ENCODE assay signal across 8 cellular contexts in the genomic region with DNA sequence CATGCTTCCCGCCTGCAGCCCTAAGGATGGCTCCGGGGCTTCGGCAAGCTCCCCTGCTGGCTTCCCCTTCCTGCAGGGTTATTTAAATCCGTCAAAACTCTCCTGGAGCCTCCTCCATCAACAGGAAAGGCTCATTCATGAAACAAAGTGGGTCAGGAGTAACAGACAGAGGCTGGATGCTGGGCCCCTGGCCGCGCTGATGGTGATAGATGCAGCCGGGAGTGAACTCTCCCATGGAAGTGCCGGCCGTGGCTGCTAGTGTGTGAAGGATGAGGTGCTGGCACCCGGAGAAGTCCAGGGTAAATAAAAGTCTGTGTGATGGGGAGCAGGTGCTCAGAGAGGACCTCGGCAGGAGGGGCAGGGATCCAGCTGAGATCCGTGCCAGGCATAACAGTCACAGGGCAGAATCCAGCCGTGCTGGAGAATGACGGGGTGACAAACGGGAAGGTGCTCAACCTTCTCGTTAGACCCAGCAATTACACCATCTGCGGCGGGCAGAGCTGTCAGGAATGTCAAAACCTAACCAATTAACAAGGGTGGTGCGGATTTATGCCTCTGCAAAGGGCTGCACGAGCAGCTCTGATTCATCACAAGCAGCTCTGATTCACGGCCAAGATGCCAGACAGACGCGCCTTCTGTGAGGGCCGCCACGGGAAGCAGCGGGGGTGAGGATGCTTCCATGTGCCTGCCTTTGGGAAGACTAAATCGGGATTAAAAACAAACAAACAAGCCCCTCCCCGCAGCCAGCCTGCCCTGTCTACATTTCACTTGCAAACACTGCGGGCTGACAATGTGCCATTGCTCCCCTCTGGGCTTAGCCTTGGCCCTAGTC. TPM values are rescaled to one million over a fixed set of nuclear protein-coding genes. Genes with fewer than 3 reads are reported as not detected.
DNase-seq lines count a peak whose midpoint lies in the region; ATAC-seq, FAIRE-seq and TF ChIP-seq lines count a peak whose summit lies in the region.

No MANE protein-coding gene starts in this region.

- intact Hi-C loops in mucosa of descending colon (cut with DNase I, micrococcal nuclease), result no loop called here

- no peak overlapping the region for H3K27ac ChIP-seq in right atrium auricular region

- H3K27me3 ChIP-seq in BE2C (no peaks in the 10 kb centered on the region), right atrium auricular region (no peaks in the 10 kb centered on the region)

- TF ChIP-seq CTCF in mucosa of descending colon (IDR thresholded peaks at IDR 0.05) (no peak), BE2C (IDR thresholded peaks at IDR 0.05; ENCODE audit: low read depth, low read length) (no peak), right atrium auricular region (IDR thresholded peaks at IDR 0.05) (no peak)

- H3K4me3 ChIP-seq in mucosa of descending colon (no peak overlapping the region), BE2C (ENCODE audit: low read depth, low read length) (no peak overlapping the region), right atrium auricular region (no peak overlapping the region)

- DNase-seq in DMS 273 treated with DMSO at 0.1 percent for 48 hours (lab: John Stamatoyannopoulos, UW), result peak; percentile 40
- DNase-seq in NCI-H1694 (lab: John Stamatoyannopoulos, UW), result peak; percentile 99
- DNase-seq in cerebellar cortex (ENCODE audit: low spot score), result peak; percentile 87
- no peak for DNase-seq in mucosa of descending colon
- no peak for DNase-seq in GM19239 (ENCODE audit: insufficient read length, low spot score)
- no peak for DNase-seq in BE2C
- DNase-seq in right atrium auricular region (ENCODE audit: low spot score), result no peak

- H3K36me3 ChIP-seq in mucosa of descending colon (ENCODE audit: low read depth) (no peaks in the 10 kb centered on the region), BE2C (no peaks in the 10 kb centered on the region), right atrium auricular region (peaks cover 21% of the 10 kb centered on the region)

- peak; percentile 69 for ATAC-seq in mucosa of descending colon
- no peak for ATAC-seq in HG02852 (IDR thresholded peaks at IDR 0.05; ENCODE audit: unreplicated experiment)

- H3K9me3 ChIP-seq in mucosa of descending colon, result no peaks in the 10 kb centered on the region
- no peaks in the 10 kb centered on the region for H3K9me3 ChIP-seq in BE2C
- H3K9me3 ChIP-seq in right atrium auricular region, result no peaks in the 10 kb centered on the region

- FAIRE-seq in GM19239 (lab: Jason Lieb, UNC), result no peak

- peaks cover 27% of the 10 kb centered on the region for H3K4me1 ChIP-seq in mucosa of descending colon (ENCODE audit: low read depth)
- no peaks in the 10 kb centered on the region for H3K4me1 ChIP-seq in BE2C
- peaks cover 0 to 47% of the 10 kb centered on the region in 2 donors for H3K4me1 ChIP-seq in right atrium auricular region

RNA-seq across cellular contexts. Expression of gene SYNE3, which starts 55.6 kb away (rescaled TPM):
- total RNA-seq in mucosa of descending colon (10 to 100 TPM; 13.8 to 16.4 (median 13.9) TPM), right atrium auricular region (10 to 100 TPM in 1 of 2 donors, 1 to 10 TPM in 1; 8.2 to 13.2 TPM)
- polyA plus RNA-seq in BE2C (2012; ENCODE audit: insufficient read depth, insufficient read length, low read depth), result 13.0 TPM

Comparison
In these comparisons a context has a peak if more than half of its experiments do, and no peak if none do; other contexts are left out.
1. DNase-seq: peak in DMS 273 treated with DMSO at 0.1 percent for 48 hours (single experiment), NCI-H1694 (single experiment) and cerebellar cortex (single experiment); none in mucosa of descending colon (0 of 3), GM19239 (single experiment), BE2C (single experiment) and right atrium auricular region (single experiment).